8 cellular contexts compared by ENCODE assay signal in genomic region chr14:32076278-32077080, GRCh38. TPM values are rescaled to one million over a fixed set of nuclear protein-coding genes. Genes with fewer than 3 reads are reported as not detected.
DNase-seq lines count a peak whose midpoint lies in the region; ATAC-seq, FAIRE-seq and TF ChIP-seq lines count a peak whose summit lies in the region.

No MANE protein-coding gene starts in this region.

- H3K9ac ChIP-seq in KMS-11 (peak overlapping the region; percentile 66), neuronal stem cell (ENCODE audit: low read depth, low read length, poor library complexity) (peak overlapping the region; percentile 91), subcutaneous abdominal adipose tissue (ENCODE audit: low read length in 5 of 5) (peak overlapping the region; percentile 60 to 89 (median 79))

- H3K79me2 ChIP-seq in KMS-11 (ENCODE audit: insufficient read depth, low read depth), result peaks cover 24% of the 10 kb centered on the region; the same call in 1 of the 2 replicates

- H4K91ac ChIP-seq in neuronal stem cell (ENCODE audit: low read depth, low read length, poor library complexity), result no peak overlapping the region

- no peaks in the 10 kb centered on the region for H3K9me3 ChIP-seq in neuronal stem cell (replicated peaks in 1 of 2; ENCODE audit: control insufficient read depth in 2 of 2, insufficient read depth in 1 of 2, low read depth in 1 of 2, low read length in 2 of 2)
- H3K9me3 ChIP-seq in subcutaneous abdominal adipose tissue (ENCODE audit: control insufficient read depth in 5 of 5, low read length in 5 of 5), result no peaks in the 10 kb centered on the region

- H3K23ac ChIP-seq in neuronal stem cell (ENCODE audit: low read depth, low read length, poor library complexity), result peak overlapping the region; percentile 73

- peaks cover 3% of the 10 kb centered on the region for H3K36me3 Mint-ChIP-seq in activated naive CD4-positive, alpha-beta T cell treated with anti-CD3 and anti-CD28 coated beads for 36 hours (ENCODE audit: low read depth)

- no peak overlapping the region for H4K8ac ChIP-seq in neuronal stem cell (ENCODE audit: low read depth, low read length)

- H3K4me2 ChIP-seq in KMS-11 (peak overlapping the region; percentile 64; the same call in 1 of the 2 replicates), neuronal stem cell (ENCODE audit: insufficient read depth, low read length, poor library complexity, severe bottlenecking) (peak overlapping the region; percentile 68)

- H2AFZ ChIP-seq in KMS-11 (ENCODE audit: low read depth) (peak overlapping the region; percentile 96), neuronal stem cell (ENCODE audit: low read length) (peak overlapping the region; percentile 99)

- peak overlapping the region; percentile 77 for H2BK15ac ChIP-seq in neuronal stem cell (ENCODE audit: low read length)

- CTCF ChIA-PET in RWPE1 (lab: Yijun Ruan, JAX), result interaction anchor here (0.6 kb wide), 2 partner anchors 67 to 399 kb away, joined by 3 to 5 read pairs; no protein-coding TSS in a partner anchor
- CTCF ChIA-PET in activated naive CD4-positive, alpha-beta T cell treated with anti-CD3 and anti-CD28 coated beads for 36 hours (lab: Charles Lee), result interaction anchor here (0.8 to 8.6 kb wide), 3 partner anchors 123 to 176 kb away, joined by 3 to 159 read pairs (median 7); no protein-coding TSS in a partner anchor

- peaks cover 27% of the 10 kb centered on the region for H3K4me1 ChIP-seq in KMS-11 (ENCODE audit: low read depth, poor library complexity, severe bottlenecking)
- peaks cover 0 to 6% of the 10 kb centered on the region in 2 donors for H3K4me1 ChIP-seq in neuronal stem cell (ENCODE audit: control insufficient read depth in 2 of 2, insufficient read depth in 1 of 2, low read depth in 1 of 2, low read length in 2 of 2)
- peaks cover 3 to 28% (median 19%) of the 10 kb centered on the region in 5 donors for H3K4me1 ChIP-seq in subcutaneous abdominal adipose tissue (ENCODE audit: control insufficient read depth in 5 of 5, insufficient read depth in 5 of 5, low read length in 5 of 5)

- H3K27ac Mint-ChIP-seq in activated naive CD4-positive, alpha-beta T cell treated with anti-CD3 and anti-CD28 coated beads for 36 hours, result peak overlapping the region; percentile 89

- H3K4me3 Mint-ChIP-seq in activated naive CD4-positive, alpha-beta T cell treated with anti-CD3 and anti-CD28 coated beads for 36 hours, result peak overlapping the region; percentile 95

- DNase-seq in DMS53 treated with DMSO at 0.1 percent for 48 hours (lab: John Stamatoyannopoulos, UW; ENCODE audit: unreplicated experiment), result peak; percentile 83
- peak; percentile 89 for DNase-seq in RWPE1 (ENCODE audit: low spot score)
- DNase-seq in activated naive CD4-positive, alpha-beta T cell treated with anti-CD3 and anti-CD28 coated beads for 36 hours, result peak; percentile 81
- peak; percentile 87 for DNase-seq in frontal cortex (ENCODE audit: low spot score in 2 of 2)
- peak; percentile 97 for DNase-seq in neuronal stem cell (ENCODE audit: low spot score)

- peak; percentile 53 for ATAC-seq in GM21737 (IDR thresholded peaks at IDR 0.05; ENCODE audit: unreplicated experiment)

- H3K4me3 ChIP-seq in KMS-11 (IDR thresholded peaks at IDR 0.05; ENCODE audit: insufficient read depth, low read depth, low read length) (no peak overlapping the region), neuronal stem cell (ENCODE audit: low read length in 2 of 2) (peak overlapping the region; percentile 97 to 100), subcutaneous abdominal adipose tissue (ENCODE audit: low read depth in 1 of 5, low read length in 5 of 5) (peak overlapping the region; percentile 73 to 97 (median 90))

- H3K27me3 Mint-ChIP-seq in activated naive CD4-positive, alpha-beta T cell treated with anti-CD3 and anti-CD28 coated beads for 36 hours (ENCODE audit: low read depth), result peaks cover 2% of the 10 kb centered on the region

- TF ChIP-seq CTCF in KMS-11 (conservative IDR thresholded peaks at IDR 0.05; ENCODE audit: low read depth, low read length) (no peak), RWPE1 (conservative IDR thresholded peaks at IDR 0.05; ENCODE audit: low read depth) (no peak)

- no peak overlapping the region for H3K4ac ChIP-seq in neuronal stem cell (ENCODE audit: low read length)

- no peak overlapping the region for H2BK120ac ChIP-seq in neuronal stem cell (ENCODE audit: low read depth, low read length)

- WGBS in neuronal stem cell (ENCODE audit: extremely low coverage in 2 of 2, insufficient read length in 2 of 2, insufficient replicate concordance in 1 of 2), 2 donors, result no CpG with 5 or more reads among the region's 76 CpGs

- peak overlapping the region; percentile 73 for H3K27ac ChIP-seq in KMS-11
- H3K27ac ChIP-seq in RWPE1, result peak overlapping the region; percentile 99
- H3K27ac ChIP-seq in neuronal stem cell (replicated peaks; ENCODE audit: low read length), result peak overlapping the region; percentile 99
- peak overlapping the region; percentile 95 for H3K27ac ChIP-seq in subcutaneous abdominal adipose tissue (ENCODE audit: low read depth, low read length)

- POLR2A ChIA-PET in RWPE1 (lab: Yijun Ruan, JAX; ENCODE audit: low non-redundant PET), result interaction anchor here (0.5 to 1.3 kb wide), 4 partner anchors 127 to 306 kb away, joined by 3 to 4 read pairs (median 3); partner anchors contain the start of gene RNU6-8

- H3K14ac ChIP-seq in neuronal stem cell (ENCODE audit: low read length), result peak overlapping the region; percentile 49

- H3K9me3 Mint-ChIP-seq in activated naive CD4-positive, alpha-beta T cell treated with anti-CD3 and anti-CD28 coated beads for 36 hours, result no peaks in the 10 kb centered on the region

- peak overlapping the region; percentile 61 for H2AK5ac ChIP-seq in neuronal stem cell (ENCODE audit: low read depth, low read length)

- no peaks in the 10 kb centered on the region for H3K27me3 ChIP-seq in KMS-11 (ENCODE audit: insufficient read depth, low read depth)
- peaks cover 0 to 13% (median 0%) of the 10 kb centered on the region in 3 experiments for H3K27me3 ChIP-seq in neuronal stem cell (ENCODE audit: control insufficient read depth in 3 of 3, insufficient read depth in 3 of 3, low read depth in 1 of 3, low read length in 3 of 3)
- H3K27me3 ChIP-seq in subcutaneous abdominal adipose tissue (ENCODE audit: control insufficient read depth in 5 of 5, insufficient read depth in 4 of 5, low read length in 5 of 5), result no peaks in the 10 kb centered on the region

- H3K18ac ChIP-seq in neuronal stem cell (ENCODE audit: low read length), result peak overlapping the region; percentile 94

- H2BK5ac ChIP-seq in neuronal stem cell (ENCODE audit: low read length), result peak overlapping the region; percentile 96

- peaks cover 31% of the 10 kb centered on the region for H3K4me1 Mint-ChIP-seq in activated naive CD4-positive, alpha-beta T cell treated with anti-CD3 and anti-CD28 coated beads for 36 hours (ENCODE audit: low read depth)

- no peaks in the 10 kb centered on the region for H4K20me1 ChIP-seq in KMS-11 (ENCODE audit: insufficient read depth)

- H3K79me1 ChIP-seq in neuronal stem cell (ENCODE audit: low read depth, low read length), result peaks cover 4% of the 10 kb centered on the region

- H3K36me3 ChIP-seq in KMS-11 (ENCODE audit: insufficient read depth) (no peaks in the 10 kb centered on the region), neuronal stem cell (replicated peaks in 1 of 2; ENCODE audit: control insufficient read depth in 2 of 2, insufficient read depth in 2 of 2, low read length in 2 of 2) (no peaks in the 10 kb centered on the region), subcutaneous abdominal adipose tissue (ENCODE audit: control insufficient read depth in 5 of 5, insufficient read depth in 5 of 5, low read length in 5 of 5) (no peaks in the 10 kb centered on the region)

- H2BK12ac ChIP-seq in neuronal stem cell (ENCODE audit: low read length), result no peak overlapping the region

- intact Hi-C loops in activated naive CD4-positive, alpha-beta T cell treated with anti-CD3 and anti-CD28 coated beads for 36 hours (cut with micrococcal nuclease), result loop anchor here (1.0 to 10.0 kb wide), 6 partner anchors 127 to 1452 kb away; partner anchors contain the start of genes DTD2, HEATR5A, NUBPL and RNU6-8

- no peak for FAIRE-seq in frontal cortex (lab: Jason Lieb, UNC)

RNA-seq across cellular contexts. Expression of gene ARHGAP5, which starts 0.6 kb away (rescaled TPM):
- 10 to 100 TPM; 37.0 to 38.5 TPM for total RNA-seq in activated naive CD4-positive, alpha-beta T cell treated with anti-CD3 and anti-CD28 coated beads for 36 hours
- 429 TPM for total RNA-seq in frontal cortex
- 49.9 TPM for polyA plus RNA-seq in neuronal stem cell (2013, experiment 1 of 2)
- 53.6 TPM for polyA plus RNA-seq in neuronal stem cell (2013, experiment 2 of 2)

Comparison
In these comparisons a context has a peak if more than half of its experiments do, and no peak if none do; other contexts are left out.
1. RNA of gene ARHGAP5, which starts 0.6 kb away (total RNA-seq): 429 TPM in frontal cortex (single experiment); 37.0 to 38.5 TPM in activated naive CD4-positive, alpha-beta T cell treated with anti-CD3 and anti-CD28 coated beads for 36 hours; every median in the first group is over 10 times any median in the second.
2. Peak in every context shown above with its lines, with median percentiles within 50 percentile points of each other: DNase-seq, H3K27ac ChIP-seq and H3K9ac ChIP-seq.